Comparison of ENCODE assay signal across 1 cellular context in genomic region chr10:13404305-13404759, GRCh38.
TF ChIP-seq lines count a peak whose summit lies in the region.

No MANE protein-coding gene starts in this region.

TF ChIP-seq in K562, 482 proteins besides CTCF, POLR2A, EP300 and RAD21 (continued from another document and continues in another):
- no peak for TF ChIP-seq HDAC8 (tag; IDR thresholded peaks at IDR 0.05)
- peak; percentile 75 for TF ChIP-seq TRIM28 (IDR thresholded peaks at IDR 0.05)
- TF ChIP-seq ADNP (tag; IDR thresholded peaks at IDR 0.05) = peak; percentile 94
- TF ChIP-seq PHB2 (IDR thresholded peaks at IDR 0.05; ENCODE audit: low read depth) = peak; percentile 89
- no peak for TF ChIP-seq ZNF655 (CRISPR knock-in tag; IDR thresholded peaks at IDR 0.05)
- TF ChIP-seq ZNF175 (CRISPR knock-in tag; IDR thresholded peaks at IDR 0.05; ENCODE audit: low read depth) = peak; percentile 84; the same call in 1 of the 2 replicates
- 0 out of 2 replicates have a peak, but pooled peaks have one; percentile 72 for TF ChIP-seq PTBP1 (IDR thresholded peaks at IDR 0.05; ENCODE audit: low read depth, low read length)
- peak; percentile 82 for TF ChIP-seq BRD9 (IDR thresholded peaks at IDR 0.05; ENCODE audit: low read depth, partially characterized antibody)
- TF ChIP-seq KAT8 (IDR thresholded peaks at IDR 0.05; ENCODE audit: low read depth) = no peak
- TF ChIP-seq KDM1A (IDR thresholded peaks at IDR 0.05) = peak; percentile 91 to 93
- no peak for TF ChIP-seq MCM3 (IDR thresholded peaks at IDR 0.05)
- 0 out of 4 replicates have a peak, but pooled peaks have one; percentile 17 to 30 for TF ChIP-seq NRF1 (conservative IDR thresholded peaks at IDR 0.05 in 1 of 2, IDR thresholded peaks at IDR 0.05 in 1 of 2)
- TF ChIP-seq ZFP1 (CRISPR knock-in tag; IDR thresholded peaks at IDR 0.05) = no peak
- peak; percentile 76; the same call in 1 of the 2 replicates for TF ChIP-seq ZNF263 (CRISPR knock-in tag; IDR thresholded peaks at IDR 0.05; ENCODE audit: borderline replicate concordance)
- peak; percentile 67; the same call in 1 of the 2 replicates for TF ChIP-seq ZNF197 (CRISPR knock-in tag; IDR thresholded peaks at IDR 0.05; ENCODE audit: low read depth)
- TF ChIP-seq JUN (IDR thresholded peaks at IDR 0.05; ENCODE audit: borderline replicate concordance, low read depth, low read length) = peak; percentile 95
- TF ChIP-seq JUN (CRISPR knock-in tag; IDR thresholded peaks at IDR 0.05; ENCODE audit: borderline replicate concordance) = peak; percentile 58; the same call in 1 of the 2 replicates
- peak in 1 of 3 experiments; percentile 79; a peak in 2 of 6 replicates for TF ChIP-seq ZBTB11 (CRISPR knock-in tag; IDR thresholded peaks at IDR 0.05)
- TF ChIP-seq ZNF75A (CRISPR knock-in tag; IDR thresholded peaks at IDR 0.05) = no peak
- TF ChIP-seq ZNF589 (CRISPR knock-in tag; IDR thresholded peaks at IDR 0.05; ENCODE audit: low read depth) = peak; percentile 92; the same call in 1 of the 2 replicates
- TF ChIP-seq CCNT2 (IDR thresholded peaks at IDR 0.05; ENCODE audit: borderline replicate concordance, extremely low read depth, insufficient read length, low read depth, low read length) = peak; percentile 73
- TF ChIP-seq ILF3 (IDR thresholded peaks at IDR 0.05; ENCODE audit: borderline replicate concordance) = peak; percentile 84; the same call in 1 of the 2 replicates
- TF ChIP-seq GABPA (tag; conservative IDR thresholded peaks at IDR 0.05; ENCODE audit: low read depth) = peak; percentile 41; the same call in 1 of the 2 replicates
- TF ChIP-seq FOSL1 (tag; conservative IDR thresholded peaks at IDR 0.05) = peak; percentile 99
- peak; percentile 48; the same call in 1 of the 2 replicates for TF ChIP-seq MAFF (IDR thresholded peaks at IDR 0.05; ENCODE audit: low read length)
- peak; percentile 96 for TF ChIP-seq ARID3A (IDR thresholded peaks at IDR 0.05; ENCODE audit: borderline replicate concordance, low read depth, low read length)
- no peak for TF ChIP-seq GTF2F1 (IDR thresholded peaks at IDR 0.05; ENCODE audit: low read depth, low read length)
- TF ChIP-seq ATF7 (IDR thresholded peaks at IDR 0.05) = peak; percentile 75; the same call in 1 of the 2 replicates
- no peak for TF ChIP-seq NCOA4 (IDR thresholded peaks at IDR 0.05; ENCODE audit: partially characterized antibody)
- peak; percentile 89 for TF ChIP-seq FOXM1 (IDR thresholded peaks at IDR 0.05; ENCODE audit: low read depth)
- TF ChIP-seq FOXM1 (CRISPR knock-in tag; IDR thresholded peaks at IDR 0.05; ENCODE audit: low read depth) = no peak
- TF ChIP-seq ELF1 (tag; IDR thresholded peaks at IDR 0.05) = peak; percentile 68
- TF ChIP-seq ZNF41 (CRISPR knock-in tag; conservative IDR thresholded peaks at IDR 0.05) = no peak
- peak; percentile 85 for TF ChIP-seq NFE2 (IDR thresholded peaks at IDR 0.05; ENCODE audit: low read depth)
- no peak; the same call in 1 of the 2 replicates for TF ChIP-seq EZH2 (IDR thresholded peaks at IDR 0.05; ENCODE audit: borderline replicate concordance, low read depth, low read length)
- peak; percentile 95 to 96 for TF ChIP-seq TRIM24 (IDR thresholded peaks at IDR 0.05)
- TF ChIP-seq ZNF584 (CRISPR knock-in tag; IDR thresholded peaks at IDR 0.05; ENCODE audit: low read depth) = peak; percentile 53; the same call in 1 of the 2 replicates
- no peak for TF ChIP-seq TGIF2 (CRISPR knock-in tag; IDR thresholded peaks at IDR 0.05)
- peak in 1 of 2 experiments; percentile 87; a peak in 2 of 4 replicates for TF ChIP-seq ZNF318 (IDR thresholded peaks at IDR 0.05; ENCODE audit: borderline replicate concordance in 1 of 2, low read depth in 1 of 2)
- TF ChIP-seq NR2F6 (CRISPR knock-in tag; IDR thresholded peaks at IDR 0.05) = peak; percentile 92
- TF ChIP-seq MEIS2 (IDR thresholded peaks at IDR 0.05; ENCODE audit: partially characterized antibody) = no peak
- no peak for TF ChIP-seq ZKSCAN8 (CRISPR knock-in tag; IDR thresholded peaks at IDR 0.05)
- TF ChIP-seq CAMTA2 (CRISPR knock-in tag; conservative IDR thresholded peaks at IDR 0.05) = no peak
- peak in 1 of 2 experiments; percentile 38; a peak in 1 of 4 replicates for TF ChIP-seq NONO (IDR thresholded peaks at IDR 0.05; ENCODE audit: low read depth in 2 of 2, low read length in 1 of 2)
- peak; percentile 87 for TF ChIP-seq ETV5 (CRISPR knock-in tag; IDR thresholded peaks at IDR 0.05; ENCODE audit: low read depth)
- peak; percentile 88 for TF ChIP-seq ZNF316 (IDR thresholded peaks at IDR 0.05)
- TF ChIP-seq MIER1 (IDR thresholded peaks at IDR 0.05; ENCODE audit: low read depth) = 0 out of 2 replicates have a peak, but pooled peaks have one; percentile 21
- peak; percentile 99 for TF ChIP-seq JUND (IDR thresholded peaks at IDR 0.05; ENCODE audit: borderline replicate concordance, low read depth, low read length)
- peak; percentile 99 for TF ChIP-seq JUND (tag; IDR thresholded peaks at IDR 0.05; ENCODE audit: borderline replicate concordance, low read depth, low read length)
- TF ChIP-seq AFF1 (IDR thresholded peaks at IDR 0.05; ENCODE audit: low read depth in 1 of 2, partially characterized antibody in 2 of 2) = peak in 1 of 2 experiments; percentile 60
- peak; percentile 61 to 77 for TF ChIP-seq NCOA2 (IDR thresholded peaks at IDR 0.05; ENCODE audit: partially characterized antibody in 2 of 2)
- peak; percentile 87; the same call in 1 of the 2 replicates for TF ChIP-seq CC2D1A (IDR thresholded peaks at IDR 0.05)
